In genomic region chr4:189021831-189022230, GRCh38 we compare ENCODE assay signal across 14 cellular contexts.
DNase-seq lines count a peak whose midpoint lies in the region; ATAC-seq and TF ChIP-seq lines count a peak whose summit lies in the region.
"Had no signal": no experiment of that assay in that cellular context is flagged by ENCODE, and none has a peak within 500 bp of the region (broad histone marks: within the 10 kb centered on the region; RNA-seq: fewer than 3 reads in every experiment).

No MANE protein-coding gene starts in this region.

- no peaks in the 10 kb centered on the region for H3K36me3 ChIP-seq in BE2C
- no peaks in the 10 kb centered on the region for H3K36me3 ChIP-seq in fibroblast of lung (ENCODE audit: control insufficient read depth, insufficient read depth, low read length)
- H3K36me3 ChIP-seq in ascending aorta, result no peaks in the 10 kb centered on the region
- H3K36me3 ChIP-seq: BLaER1 treated with 17β-estradiol and CSF1 and Interleukin-3, amounts not matched to agents 10 nM and 100 nM had no signal

- peak; percentile 30 for DNase-seq in BE2C
- DNase-seq in KBM-7, result peak; percentile 3
- peak; percentile 25 to 44 for DNase-seq in fibroblast of lung (ENCODE audit: low read depth in 2 of 2)
- DNase-seq in activated CD8-positive, alpha-beta T cell treated with anti-CD3 and anti-CD28 coated beads for 36 hours, result no peak
- DNase-seq in right cardiac atrium, result no peak
- DNase-seq in ascending aorta (ENCODE audit: low spot score in 2 of 2), result no peak
- DNase-seq: activated CD8-positive, alpha-beta memory T cell treated with anti-CD3 and anti-CD28 coated beads for 24 hours; naive thymus-derived CD4-positive, alpha-beta T cell; NCI-H2029 treated with DMSO at 0.1 percent for 48 hours; small intestine had no signal

- peaks cover 3% of the 10 kb centered on the region for H3K27me3 Mint-ChIP-seq in nephron (ENCODE audit: low read depth)
- H3K27me3 Mint-ChIP-seq in activated CD8-positive, alpha-beta T cell treated with anti-CD3 and anti-CD28 coated beads for 36 hours, result no peaks in the 10 kb centered on the region
- H3K27me3 Mint-ChIP-seq: naive thymus-derived CD4-positive, alpha-beta T cell had no signal

- CTCF ChIA-PET in activated CD8-positive, alpha-beta T cell treated with anti-CD3 and anti-CD28 coated beads for 36 hours (lab: Charles Lee), result no interaction called here

- H3K4me3 ChIP-seq in BE2C (ENCODE audit: low read depth, low read length) (no peak overlapping the region), fibroblast of lung (replicated peaks in 1 of 4; ENCODE audit: control extremely low read depth in 1 of 4, insufficient read depth in 1 of 4, low read depth in 3 of 4, low read length in 4 of 4) (no peak overlapping the region), right cardiac atrium (ENCODE audit: low read length) (no peak overlapping the region), ascending aorta (no peak overlapping the region)
- H3K4me3 ChIP-seq: BLaER1 treated with 17β-estradiol and CSF1 and Interleukin-3, amounts not matched to agents 10 nM and 100 nM; K562 had no signal

- TF ChIP-seq CTCF in BE2C (IDR thresholded peaks at IDR 0.05; ENCODE audit: low read depth, low read length), result no peak
- no peak for TF ChIP-seq CTCF in fibroblast of lung (conservative IDR thresholded peaks at IDR 0.05 in 1 of 2, IDR thresholded peaks at IDR 0.05 in 1 of 2; ENCODE audit: low read depth in 1 of 2, low read length in 2 of 2)
- no peak for TF ChIP-seq CTCF in nephron (IDR thresholded peaks at IDR 0.05; ENCODE audit: unreplicated experiment in 3 of 3)
- no peak for TF ChIP-seq CTCF in activated CD8-positive, alpha-beta T cell treated with anti-CD3 and anti-CD28 coated beads for 36 hours (IDR thresholded peaks at IDR 0.05)
- TF ChIP-seq CTCF in ascending aorta (IDR thresholded peaks at IDR 0.05), result no peak

- POLR2A ChIA-PET in activated CD8-positive, alpha-beta T cell treated with anti-CD3 and anti-CD28 coated beads for 36 hours (lab: Charles Lee), result no interaction called here

- H3K4me1 ChIP-seq in BE2C (peaks cover 18% of the 10 kb centered on the region), fibroblast of lung (ENCODE audit: control insufficient read depth, extremely low read depth, insufficient read depth, low read length) (no peaks in the 10 kb centered on the region), right cardiac atrium (ENCODE audit: control insufficient read depth, insufficient read depth, low read length) (no peaks in the 10 kb centered on the region), ascending aorta (no peaks in the 10 kb centered on the region)

- 61% methylated on average over 5 of the region's 5 CpGs for WGBS in right cardiac atrium

- H3K4me3 Mint-ChIP-seq in nephron, result no peak overlapping the region
- no peak overlapping the region for H3K4me3 Mint-ChIP-seq in activated CD8-positive, alpha-beta T cell treated with anti-CD3 and anti-CD28 coated beads for 36 hours
- H3K4me3 Mint-ChIP-seq: naive thymus-derived CD4-positive, alpha-beta T cell had no signal

- no peaks in the 10 kb centered on the region for H3K9me3 Mint-ChIP-seq in nephron
- H3K9me3 Mint-ChIP-seq in activated CD8-positive, alpha-beta T cell treated with anti-CD3 and anti-CD28 coated beads for 36 hours, result peaks cover 10% of the 10 kb centered on the region

- H3K4me1 Mint-ChIP-seq in nephron, result peaks cover 15% of the 10 kb centered on the region
- H3K4me1 Mint-ChIP-seq in activated CD8-positive, alpha-beta T cell treated with anti-CD3 and anti-CD28 coated beads for 36 hours (ENCODE audit: low read depth), result no peaks in the 10 kb centered on the region
- H3K4me1 Mint-ChIP-seq: naive thymus-derived CD4-positive, alpha-beta T cell had no signal

- H3K79me2 ChIP-seq in fibroblast of lung (ENCODE audit: control insufficient read depth, insufficient read depth, low read length), result no peaks in the 10 kb centered on the region

- in situ Hi-C loops in KBM-7 (cut with MboI; ENCODE audit: low pct_unique_long_range_greater_than_20kb, low sequenced_read_pairs), result no loop called here

- H3K27ac Mint-ChIP-seq in nephron, result peak overlapping the region; percentile 50 to 70 (median 69)
- H3K27ac Mint-ChIP-seq in activated CD8-positive, alpha-beta T cell treated with anti-CD3 and anti-CD28 coated beads for 36 hours, result no peak overlapping the region
- H3K27ac Mint-ChIP-seq: naive thymus-derived CD4-positive, alpha-beta T cell had no signal

- H3K9ac ChIP-seq in fibroblast of lung (ENCODE audit: insufficient read depth, low read length), result no peak overlapping the region
- H3K9ac ChIP-seq: BLaER1 treated with 17β-estradiol and CSF1 and Interleukin-3, amounts not matched to agents 10 nM and 100 nM had no signal

- no peak overlapping the region for H2AFZ ChIP-seq in fibroblast of lung (ENCODE audit: low read length)

- H3K27me3 ChIP-seq in BE2C, result no peaks in the 10 kb centered on the region
- no peaks in the 10 kb centered on the region for H3K27me3 ChIP-seq in fibroblast of lung (ENCODE audit: control insufficient read depth, insufficient read depth, low read length)
- H3K27me3 ChIP-seq in right cardiac atrium (ENCODE audit: control insufficient read depth, insufficient read depth), result no peaks in the 10 kb centered on the region
- H3K27me3 ChIP-seq in ascending aorta, result no peaks in the 10 kb centered on the region
- H3K27me3 ChIP-seq: BLaER1 treated with 17β-estradiol and CSF1 and Interleukin-3, amounts not matched to agents 10 nM and 100 nM had no signal

- H3K27ac ChIP-seq in fibroblast of lung (ENCODE audit: insufficient read depth, low read length) (no peak overlapping the region), right cardiac atrium (ENCODE audit: low read length) (no peak overlapping the region), ascending aorta (no peak overlapping the region)

- no peaks in the 10 kb centered on the region for H4K20me1 ChIP-seq in fibroblast of lung (ENCODE audit: control insufficient read depth, extremely low read depth, insufficient read depth, low read length)
- H4K20me1 ChIP-seq: BLaER1 treated with 17β-estradiol and CSF1 and Interleukin-3, amounts not matched to agents 10 nM and 100 nM had no signal

- H3K9me3 ChIP-seq in BE2C, result no peaks in the 10 kb centered on the region
- H3K9me3 ChIP-seq in fibroblast of lung (ENCODE audit: control insufficient read depth, insufficient read depth, low read depth, low read length), result no peaks in the 10 kb centered on the region
- no peaks in the 10 kb centered on the region for H3K9me3 ChIP-seq in right cardiac atrium (ENCODE audit: control insufficient read depth, low read length)
- no peaks in the 10 kb centered on the region for H3K9me3 ChIP-seq in ascending aorta

- intact Hi-C loops in activated CD8-positive, alpha-beta T cell treated with anti-CD3 and anti-CD28 coated beads for 36 hours (cut with micrococcal nuclease), result no loop called here
- intact Hi-C loops in right cardiac atrium (cut with DNase I), result no loop called here
- intact Hi-C loops in ascending aorta (cut with DNase I), result no loop called here

- no peaks in the 10 kb centered on the region for H3K36me3 Mint-ChIP-seq in nephron (ENCODE audit: low read depth)
- no peaks in the 10 kb centered on the region for H3K36me3 Mint-ChIP-seq in activated CD8-positive, alpha-beta T cell treated with anti-CD3 and anti-CD28 coated beads for 36 hours (ENCODE audit: low read depth)
- H3K36me3 Mint-ChIP-seq: naive thymus-derived CD4-positive, alpha-beta T cell had no signal

- ATAC-seq in activated CD8-positive, alpha-beta T cell treated with anti-CD3 and anti-CD28 coated beads for 36 hours, result no peak
- no peak for ATAC-seq in right cardiac atrium
- ATAC-seq in GM21390 (IDR thresholded peaks at IDR 0.05; ENCODE audit: unreplicated experiment), result no peak
- ATAC-seq: K562; naive thymus-derived CD4-positive, alpha-beta T cell had no signal

- H3K4me2 ChIP-seq in fibroblast of lung (ENCODE audit: extremely low read depth, insufficient read depth, low read length), result no peak overlapping the region

Comparison
In these comparisons a context has a peak if more than half of its experiments do, and no peak if none do; other contexts are left out.
1. DNase-seq: peak in BE2C (single experiment), KBM-7 (single experiment) and fibroblast of lung (2 of 2); none in activated CD8-positive, alpha-beta T cell treated with anti-CD3 and anti-CD28 coated beads for 36 hours (single experiment), right cardiac atrium (0 of 3) and ascending aorta (0 of 2).